9 cellular contexts compared by ENCODE assay signal in genomic region chr2:149586063-149586462, GRCh38. TPM values are rescaled to one million over a fixed set of nuclear protein-coding genes. Genes with fewer than 3 reads are reported as not detected.
A peak's percentile ranks its signal among the peaks of the same experiment; 100 is the strongest.
DNase-seq lines count a peak whose midpoint lies in the region; ATAC-seq and TF ChIP-seq lines count a peak whose summit lies in the region.
"Had no signal": no experiment of that assay in that cellular context is flagged by ENCODE, and none has a peak within 500 bp of the region (broad histone marks: within the 10 kb centered on the region; RNA-seq: fewer than 3 reads in every experiment).

No MANE protein-coding gene starts in this region.

- TF ChIP-seq RAD21 in SK-N-SH (IDR thresholded peaks at IDR 0.05; ENCODE audit: low read length), result no peak

- no peak for TF ChIP-seq EP300 in SK-N-SH (IDR thresholded peaks at IDR 0.05; ENCODE audit: borderline replicate concordance in 1 of 2, low read depth in 1 of 2, low read length in 1 of 2)

- H3K79me2 ChIP-seq in SK-N-SH (ENCODE audit: insufficient read depth), result peaks cover 50% of the 10 kb centered on the region

- peaks cover 45% of the 10 kb centered on the region for H3K4me1 Mint-ChIP-seq in activated CD8-positive, alpha-beta T cell treated with anti-CD3 and anti-CD28 coated beads for 36 hours (ENCODE audit: low read depth)
- H3K4me1 Mint-ChIP-seq in stimulated activated naive CD8-positive, alpha-beta T cell treated with anti-CD3 and anti-CD28 coated beads, Interleukin-15, amount 100 ng/mL, for 72 hours, result peaks cover 43% of the 10 kb centered on the region

- H3K4me1 ChIP-seq in SK-N-SH (ENCODE audit: control insufficient read depth in 1 of 2, insufficient read depth in 2 of 2, low read depth in 1 of 2, low read length in 1 of 2) (peaks cover 5 to 19% of the 10 kb centered on the region in 2 experiments; a peak in 3 of 4 replicates), iPS-18a (ENCODE audit: control insufficient read depth, low read depth, low read length) (peaks cover 10% of the 10 kb centered on the region), mucosa of descending colon (ENCODE audit: low read depth) (peaks cover 2% of the 10 kb centered on the region)

- DNase-seq in SK-N-SH (no peak), mucosa of descending colon (no peak), medulla oblongata (ENCODE audit: extremely low spot score) (no peak)
- DNase-seq in activated CD8-positive, alpha-beta T cell treated with anti-CD3 and anti-CD28 coated beads for 36 hours, result no peak
- DNase-seq in stimulated activated naive CD8-positive, alpha-beta T cell treated with anti-CD3 and anti-CD28 coated beads, Interleukin-15, amount 100 ng/mL, for 72 hours, result no peak
- DNase-seq: ACHN had no signal

- peak overlapping the region; percentile 95 for H3K4me3 Mint-ChIP-seq in activated CD8-positive, alpha-beta T cell treated with anti-CD3 and anti-CD28 coated beads for 36 hours
- H3K4me3 Mint-ChIP-seq in stimulated activated naive CD8-positive, alpha-beta T cell treated with anti-CD3 and anti-CD28 coated beads, Interleukin-15, amount 100 ng/mL, for 72 hours, result peak overlapping the region; percentile 92 to 100

- peaks cover 42% of the 10 kb centered on the region for H3K36me3 Mint-ChIP-seq in activated CD8-positive, alpha-beta T cell treated with anti-CD3 and anti-CD28 coated beads for 36 hours (ENCODE audit: low read depth)

- H3K9me3 Mint-ChIP-seq in activated CD8-positive, alpha-beta T cell treated with anti-CD3 and anti-CD28 coated beads for 36 hours, result no peaks in the 10 kb centered on the region
- H3K9me3 Mint-ChIP-seq in stimulated activated naive CD8-positive, alpha-beta T cell treated with anti-CD3 and anti-CD28 coated beads, Interleukin-15, amount 100 ng/mL, for 72 hours, result no peaks in the 10 kb centered on the region

- ATAC-seq in SK-N-SH treated with all-trans-retinoic acid at 6 μM for 48 hours (no peak), mucosa of descending colon (no peak), GM21529 (IDR thresholded peaks at IDR 0.05; ENCODE audit: unreplicated experiment) (no peak)
- no peak for ATAC-seq in activated CD8-positive, alpha-beta T cell treated with anti-CD3 and anti-CD28 coated beads for 36 hours
- ATAC-seq in stimulated activated naive CD8-positive, alpha-beta T cell treated with anti-CD3 and anti-CD28 coated beads, Interleukin-15, amount 100 ng/mL, for 72 hours, result no peak

- no peak for TF ChIP-seq CTCF in SK-N-SH (IDR thresholded peaks at IDR 0.05)
- no peak for TF ChIP-seq CTCF in activated CD8-positive, alpha-beta T cell treated with anti-CD3 and anti-CD28 coated beads for 36 hours (IDR thresholded peaks at IDR 0.05)
- TF ChIP-seq CTCF in mucosa of descending colon (IDR thresholded peaks at IDR 0.05), result no peak

- H3K9me3 ChIP-seq in SK-N-SH (no peaks in the 10 kb centered on the region), iPS-18a (ENCODE audit: control insufficient read depth, low read depth, low read length) (no peaks in the 10 kb centered on the region), mucosa of descending colon (no peaks in the 10 kb centered on the region)

- H3K4me3 ChIP-seq in SK-N-SH (ENCODE audit: low read depth in 2 of 2, low read length in 1 of 2) (peak overlapping the region; percentile 63 to 85), iPS-18a (ENCODE audit: low read length) (peak overlapping the region; percentile 85), mucosa of descending colon (no peak overlapping the region)

- H3K9me2 ChIP-seq in SK-N-SH, result no peaks in the 10 kb centered on the region

- H3K9ac ChIP-seq in SK-N-SH (peak overlapping the region; percentile 98), iPS-18a (ENCODE audit: low read length) (peak overlapping the region; percentile 94)

- peak overlapping the region; percentile 79 for H3K4me2 ChIP-seq in SK-N-SH

- H3K27ac Mint-ChIP-seq in activated CD8-positive, alpha-beta T cell treated with anti-CD3 and anti-CD28 coated beads for 36 hours, result peak overlapping the region; percentile 68
- peak overlapping the region; percentile 19 to 38 for H3K27ac Mint-ChIP-seq in stimulated activated naive CD8-positive, alpha-beta T cell treated with anti-CD3 and anti-CD28 coated beads, Interleukin-15, amount 100 ng/mL, for 72 hours

- H3K27me3 ChIP-seq in SK-N-SH (ENCODE audit: insufficient read depth), result no peaks in the 10 kb centered on the region
- no peaks in the 10 kb centered on the region for H3K27me3 ChIP-seq in iPS-18a (ENCODE audit: control insufficient read depth, insufficient read depth, low read length)

- H3K27me3 Mint-ChIP-seq in activated CD8-positive, alpha-beta T cell treated with anti-CD3 and anti-CD28 coated beads for 36 hours, result peaks cover 8% of the 10 kb centered on the region
- H3K27me3 Mint-ChIP-seq in stimulated activated naive CD8-positive, alpha-beta T cell treated with anti-CD3 and anti-CD28 coated beads, Interleukin-15, amount 100 ng/mL, for 72 hours, result peaks cover 16% of the 10 kb centered on the region

- CTCF ChIA-PET in SK-N-SH (lab: Yijun Ruan, JAX), result interaction anchor here (1.0 to 2.6 kb wide), 6 partner anchors 8 to 1652 kb away, joined by 3 to 18 read pairs (median 4); partner anchors contain the start of gene LYPD6B
- CTCF ChIA-PET in activated CD8-positive, alpha-beta T cell treated with anti-CD3 and anti-CD28 coated beads for 36 hours (lab: Charles Lee), result interaction anchor here (1.0 to 3.5 kb wide), 5 partner anchors 11 to 1654 kb away, joined by 3 to 22 read pairs (median 6); no protein-coding TSS in a partner anchor

- H2AFZ ChIP-seq in SK-N-SH (ENCODE audit: low read depth), result no peak overlapping the region; the same call in 1 of the 2 replicates

- WGBS in SK-N-SH (ENCODE audit: low lambda C conversion rate), result 95% methylated on average over 3 of the region's 3 CpGs

- peaks cover 11% of the 10 kb centered on the region for H3F3A ChIP-seq in SK-N-SH (replicated peaks; ENCODE audit: insufficient read depth)

- POLR2A ChIA-PET in SK-N-SH (lab: Yijun Ruan, JAX), result no interaction called here
- POLR2A ChIA-PET in activated CD8-positive, alpha-beta T cell treated with anti-CD3 and anti-CD28 coated beads for 36 hours (lab: Charles Lee), result interaction anchor here (1.3 to 1.7 kb wide), 2 partner anchors 10 to 13 kb away, joined by 5 to 6 read pairs; no protein-coding TSS in a partner anchor

- no peaks in the 10 kb centered on the region for H4K20me1 ChIP-seq in SK-N-SH (ENCODE audit: insufficient read depth)

- intact Hi-C loops in activated CD8-positive, alpha-beta T cell treated with anti-CD3 and anti-CD28 coated beads for 36 hours (cut with micrococcal nuclease), result no loop called here
- intact Hi-C loops in mucosa of descending colon (cut with DNase I, micrococcal nuclease), result no loop called here

- H3K27ac ChIP-seq in SK-N-SH (ENCODE audit: low read depth in 2 of 2, low read length in 1 of 2), result no peak overlapping the region; a peak in 1 of 4 replicates
- no peak overlapping the region for H3K27ac ChIP-seq in iPS-18a (ENCODE audit: low read length)

- H3K36me3 ChIP-seq in SK-N-SH (replicated peaks in 1 of 2; ENCODE audit: control insufficient read depth in 1 of 2, insufficient read depth in 2 of 2, low read length in 1 of 2) (peaks cover 33 to 47% of the 10 kb centered on the region in 2 experiments), iPS-18a (ENCODE audit: control insufficient read depth, low read depth, low read length) (peaks cover 33% of the 10 kb centered on the region), mucosa of descending colon (ENCODE audit: low read depth) (no peaks in the 10 kb centered on the region)

TF ChIP-seq in SK-N-SH, 30 proteins besides CTCF, POLR2A, EP300 and RAD21:
- no peak for TF ChIP-seq YY1 (IDR thresholded peaks at IDR 0.05; ENCODE audit: low read depth)
- TF ChIP-seq GABPA (IDR thresholded peaks at IDR 0.05; ENCODE audit: low read depth), result no peak
TF ChIP-seq in SK-N-SH: peak in this region for 0.

TF ChIP-seq in SK-N-SH treated with all-trans-retinoic acid at 6 μM for 48 hours, 23 proteins besides CTCF, POLR2A, EP300 and RAD21 (continues in another document):
- TF ChIP-seq PPARA (CRISPR knock-in tag; IDR thresholded peaks at IDR 0.05; ENCODE audit: borderline replicate concordance) (no peak), POU6F1 (CRISPR knock-in tag; IDR thresholded peaks at IDR 0.05; ENCODE audit: borderline replicate concordance, low read depth) (no peak), SNAI2 (CRISPR knock-in tag; IDR thresholded peaks at IDR 0.05) (no peak), BACH2 (CRISPR knock-in tag; IDR thresholded peaks at IDR 0.05; ENCODE audit: borderline replicate concordance) (no peak), TOX (CRISPR knock-in tag; IDR thresholded peaks at IDR 0.05; ENCODE audit: borderline replicate concordance) (no peak), PATZ1 (CRISPR knock-in tag; IDR thresholded peaks at IDR 0.05; ENCODE audit: borderline replicate concordance) (no peak)

RNA-seq across cellular contexts. Expression of gene MMADHC, which starts 1.5 kb away (rescaled TPM):
- polyA plus RNA-seq in SK-N-SH (2012; rRNA removed), result 40.4 and 45.1 TPM in 2 replicates
- 61.8 and 81.5 TPM in 2 replicates for polyA plus RNA-seq in SK-N-SH (2012; cell fraction: cytosol; rRNA removed)
- polyA plus RNA-seq in SK-N-SH (2012; cell fraction: nucleus; rRNA removed), result 11.3 and 27.8 TPM in 2 replicates
- total RNA-seq in activated CD8-positive, alpha-beta T cell treated with anti-CD3 and anti-CD28 coated beads for 36 hours, result 100 to 1,000 TPM; 130 to 132 TPM
- total RNA-seq in mucosa of descending colon, result 10 to 100 TPM; 84.7 to 99.0 (median 88.2) TPM
